18 cellular contexts compared by ENCODE assay signal in the genomic region with DNA sequence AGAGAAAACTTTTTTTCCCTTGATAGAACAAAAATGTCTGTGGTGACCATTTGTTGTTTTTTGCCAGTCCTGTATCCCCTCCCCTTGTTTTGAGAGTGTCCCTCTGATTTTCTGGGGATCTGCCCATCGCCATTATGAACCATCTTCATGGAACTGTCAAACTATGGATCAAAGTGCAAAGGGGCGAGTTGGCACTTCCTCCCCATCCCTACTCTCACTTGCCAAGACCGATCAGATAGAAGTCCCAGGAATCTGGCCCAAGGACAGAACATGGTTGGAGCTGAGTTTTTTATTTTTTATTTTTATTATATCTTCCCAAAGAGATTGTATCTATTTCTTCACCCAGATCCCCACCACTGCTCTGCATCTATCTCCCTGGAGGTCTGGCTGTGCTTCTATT.
DNase-seq lines count a peak whose midpoint lies in the region; ATAC-seq and TF ChIP-seq lines count a peak whose summit lies in the region.
"Had no signal": no experiment of that assay in that cellular context is flagged by ENCODE, and none has a peak within 500 bp of the region (broad histone marks: within the 10 kb centered on the region; RNA-seq: fewer than 3 reads in every experiment).

No MANE protein-coding gene starts in this region.

- H3K4me1 ChIP-seq in CD4-positive, CD25-positive, alpha-beta regulatory T cell (ENCODE audit: control insufficient read depth, insufficient read depth, low read length, poor library complexity, severe bottlenecking) = peaks cover 15% of the 10 kb centered on the region
- H3K4me1 ChIP-seq: BLaER1 had no signal

- no peak overlapping the region for H3K27ac ChIP-seq in CD4-positive, CD25-positive, alpha-beta regulatory T cell (ENCODE audit: insufficient read depth, low read length, poor library complexity, severe bottlenecking)
- H3K27ac ChIP-seq in epithelial cell of prostate = peak overlapping the region; percentile 56
- H3K27ac ChIP-seq: BLaER1 had no signal

- no peaks in the 10 kb centered on the region for H3K9me3 Mint-ChIP-seq in activated CD4-positive, alpha-beta memory T cell treated with anti-CD3 and anti-CD28 coated beads for 36 hours
- H3K9me3 Mint-ChIP-seq in activated CD4-positive, alpha-beta memory T cell treated with anti-CD3 and anti-CD28 coated beads, Interleukin-2, amount 10 ng/mL, durations not matched to agents 7 days and 5 days = peaks cover 2% of the 10 kb centered on the region
- H3K9me3 Mint-ChIP-seq in CD4-positive, CD25-positive, alpha-beta regulatory T cell = peaks cover 0 to 3% (median under 1%) of the 10 kb centered on the region in 7 donors
- H3K9me3 Mint-ChIP-seq in nephron progenitor cell = peaks cover 1% of the 10 kb centered on the region
- H3K9me3 Mint-ChIP-seq: GM23338 had no signal

- H3K9me3 ChIP-seq in CD4-positive, CD25-positive, alpha-beta regulatory T cell (ENCODE audit: control insufficient read depth in 2 of 2, low read length in 2 of 2) = no peaks in the 10 kb centered on the region
- H3K9me3 ChIP-seq: BLaER1 had no signal

- H3K27ac Mint-ChIP-seq in activated CD4-positive, alpha-beta memory T cell treated with anti-CD3 and anti-CD28 coated beads for 36 hours = peak overlapping the region; percentile 56
- no peak overlapping the region for H3K27ac Mint-ChIP-seq in activated CD4-positive, alpha-beta memory T cell treated with anti-CD3 and anti-CD28 coated beads, Interleukin-2, amount 10 ng/mL, durations not matched to agents 7 days and 5 days
- peak overlapping the region; percentile 20 to 58 (median 45) for H3K27ac Mint-ChIP-seq in CD4-positive, CD25-positive, alpha-beta regulatory T cell
- H3K27ac Mint-ChIP-seq in nephron progenitor cell = peak overlapping the region; percentile 63
- H3K27ac Mint-ChIP-seq: CD8-positive, alpha-beta T cell; GM23338 had no signal

- no peaks in the 10 kb centered on the region for H3K36me3 Mint-ChIP-seq in activated CD4-positive, alpha-beta memory T cell treated with anti-CD3 and anti-CD28 coated beads for 36 hours
- no peaks in the 10 kb centered on the region for H3K36me3 Mint-ChIP-seq in activated CD4-positive, alpha-beta memory T cell treated with anti-CD3 and anti-CD28 coated beads, Interleukin-2, amount 10 ng/mL, durations not matched to agents 7 days and 5 days (ENCODE audit: low read depth)
- H3K36me3 Mint-ChIP-seq in CD4-positive, CD25-positive, alpha-beta regulatory T cell = peaks cover 29% of the 10 kb centered on the region
- no peaks in the 10 kb centered on the region for H3K36me3 Mint-ChIP-seq in nephron progenitor cell (ENCODE audit: low read depth)
- H3K36me3 Mint-ChIP-seq: CD14-positive monocyte; CD8-positive, alpha-beta T cell had no signal

- intact Hi-C loops in activated CD4-positive, alpha-beta memory T cell treated with anti-CD3 and anti-CD28 coated beads for 36 hours (cut with micrococcal nuclease) = loop anchor here (1.0 to 2.0 kb wide), 4 partner anchors 15 to 189 kb away; no protein-coding TSS in a partner anchor

- peaks cover 6% of the 10 kb centered on the region for H3K4me1 Mint-ChIP-seq in activated CD4-positive, alpha-beta memory T cell treated with anti-CD3 and anti-CD28 coated beads for 36 hours (ENCODE audit: low read depth)
- H3K4me1 Mint-ChIP-seq in activated CD4-positive, alpha-beta memory T cell treated with anti-CD3 and anti-CD28 coated beads, Interleukin-2, amount 10 ng/mL, durations not matched to agents 7 days and 5 days = peaks cover 4% of the 10 kb centered on the region
- peaks cover 28 to 43% (median 37%) of the 10 kb centered on the region in 4 donors for H3K4me1 Mint-ChIP-seq in CD4-positive, CD25-positive, alpha-beta regulatory T cell
- H3K4me1 Mint-ChIP-seq in nephron progenitor cell = no peaks in the 10 kb centered on the region
- H3K4me1 Mint-ChIP-seq: CD14-positive monocyte, GM23338 had no signal

- CTCF ChIA-PET in activated CD4-positive, alpha-beta memory T cell treated with anti-CD3 and anti-CD28 coated beads for 36 hours (lab: Charles Lee) = no interaction called here
- CTCF ChIA-PET in activated CD4-positive, alpha-beta memory T cell treated with anti-CD3 and anti-CD28 coated beads, Interleukin-2, amount 10 ng/mL, durations not matched to agents 7 days and 5 days (lab: Charles Lee) = no interaction called here

- POLR2A ChIA-PET in activated CD4-positive, alpha-beta memory T cell treated with anti-CD3 and anti-CD28 coated beads for 36 hours (lab: Charles Lee) = no interaction called here
- POLR2A ChIA-PET in activated CD4-positive, alpha-beta memory T cell treated with anti-CD3 and anti-CD28 coated beads, Interleukin-2, amount 10 ng/mL, durations not matched to agents 7 days and 5 days (lab: Charles Lee) = interaction anchor here (1.1 kb wide), 1 partner anchor 10 kb away, joined by 3 read pairs; no protein-coding TSS in a partner anchor

- peaks cover 13% of the 10 kb centered on the region for H3K36me3 ChIP-seq in CD4-positive, CD25-positive, alpha-beta regulatory T cell (ENCODE audit: control insufficient read depth, insufficient read depth, low read length)
- H3K36me3 ChIP-seq: BLaER1 had no signal

- TF ChIP-seq CTCF in nephron progenitor cell (IDR thresholded peaks at IDR 0.05) = no peak

- no peaks in the 10 kb centered on the region for H3K27me3 ChIP-seq in CD4-positive, CD25-positive, alpha-beta regulatory T cell (ENCODE audit: control insufficient read depth, insufficient read depth, low read length)
- H3K27me3 ChIP-seq: BLaER1 had no signal

- ATAC-seq in CD4-positive, CD25-positive, alpha-beta regulatory T cell (ENCODE audit: low read depth in 2 of 2) = no peak
- ATAC-seq in SK-N-SH treated with all-trans-retinoic acid at 6 μM for 48 hours = no peak
- no peak for ATAC-seq in HG03520 (IDR thresholded peaks at IDR 0.05; ENCODE audit: unreplicated experiment)
- ATAC-seq: CD8-positive, alpha-beta T cell; GM23338; HepG2 had no signal

- H3K4me3 Mint-ChIP-seq in activated CD4-positive, alpha-beta memory T cell treated with anti-CD3 and anti-CD28 coated beads for 36 hours = no peak overlapping the region
- H3K4me3 Mint-ChIP-seq in activated CD4-positive, alpha-beta memory T cell treated with anti-CD3 and anti-CD28 coated beads, Interleukin-2, amount 10 ng/mL, durations not matched to agents 7 days and 5 days = no peak overlapping the region
- peak overlapping the region in 1 of 4 donors; percentile 35 for H3K4me3 Mint-ChIP-seq in CD4-positive, CD25-positive, alpha-beta regulatory T cell
- no peak overlapping the region for H3K4me3 Mint-ChIP-seq in nephron progenitor cell
- H3K4me3 Mint-ChIP-seq: CD14-positive monocyte; CD8-positive, alpha-beta T cell; GM23338 had no signal

- no peak overlapping the region for H3K4me3 ChIP-seq in CD4-positive, CD25-positive, alpha-beta regulatory T cell (ENCODE audit: low read depth, low read length)
- H3K4me3 ChIP-seq: BLaER1, GM23338 had no signal

- H3K27me3 Mint-ChIP-seq in activated CD4-positive, alpha-beta memory T cell treated with anti-CD3 and anti-CD28 coated beads for 36 hours = no peaks in the 10 kb centered on the region
- no peaks in the 10 kb centered on the region for H3K27me3 Mint-ChIP-seq in activated CD4-positive, alpha-beta memory T cell treated with anti-CD3 and anti-CD28 coated beads, Interleukin-2, amount 10 ng/mL, durations not matched to agents 7 days and 5 days
- no peaks in the 10 kb centered on the region for H3K27me3 Mint-ChIP-seq in CD4-positive, CD25-positive, alpha-beta regulatory T cell
- peaks cover 6% of the 10 kb centered on the region for H3K27me3 Mint-ChIP-seq in nephron progenitor cell (ENCODE audit: low read depth, poor library complexity)

- no peak for DNase-seq in activated CD4-positive, alpha-beta memory T cell treated with anti-CD3 and anti-CD28 coated beads for 36 hours
- DNase-seq in activated CD4-positive, alpha-beta memory T cell treated with anti-CD3 and anti-CD28 coated beads, Interleukin-2, amount 10 ng/mL, durations not matched to agents 7 days and 5 days = no peak
- DNase-seq in CD4-positive, CD25-positive, alpha-beta regulatory T cell = no peak
- no peak for DNase-seq in epithelial cell of prostate (ENCODE audit: low read depth, low spot score)
- no peak for DNase-seq in nephron progenitor cell
- DNase-seq in retina = no peak
- DNase-seq: 8988T; Calu3; CD8-positive, alpha-beta T cell; DMS79 treated with DMSO at 0.1 percent for 48 hours; GF-D8; HCEC 1CT had no signal

TF ChIP-seq in SK-N-SH treated with all-trans-retinoic acid at 6 μM for 48 hours, 23 proteins besides CTCF, POLR2A, EP300 and RAD21:
- no peak for TF ChIP-seq TCF4 (CRISPR knock-in tag; IDR thresholded peaks at IDR 0.05; ENCODE audit: borderline replicate concordance)
- TF ChIP-seq, protein P1, sequence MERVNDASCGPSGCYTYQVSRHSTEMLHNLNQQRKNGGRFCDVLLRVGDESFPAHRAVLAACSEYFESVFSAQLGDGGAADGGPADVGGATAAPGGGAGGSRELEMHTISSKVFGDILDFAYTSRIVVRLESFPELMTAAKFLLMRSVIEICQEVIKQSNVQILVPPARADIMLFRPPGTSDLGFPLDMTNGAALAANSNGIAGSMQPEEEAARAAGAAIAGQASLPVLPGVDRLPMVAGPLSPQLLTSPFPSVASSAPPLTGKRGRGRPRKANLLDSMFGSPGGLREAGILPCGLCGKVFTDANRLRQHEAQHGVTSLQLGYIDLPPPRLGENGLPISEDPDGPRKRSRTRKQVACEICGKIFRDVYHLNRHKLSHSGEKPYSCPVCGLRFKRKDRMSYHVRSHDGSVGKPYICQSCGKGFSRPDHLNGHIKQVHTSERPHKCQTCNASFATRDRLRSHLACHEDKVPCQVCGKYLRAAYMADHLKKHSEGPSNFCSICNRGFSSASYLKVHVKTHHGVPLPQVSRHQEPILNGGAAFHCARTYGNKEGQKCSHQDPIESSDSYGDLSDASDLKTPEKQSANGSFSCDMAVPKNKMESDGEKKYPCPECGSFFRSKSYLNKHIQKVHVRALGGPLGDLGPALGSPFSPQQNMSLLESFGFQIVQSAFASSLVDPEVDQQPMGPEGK (CRISPR knock-in tag; IDR thresholded peaks at IDR 0.05; ENCODE audit: borderline replicate concordance) = no peak
- TF ChIP-seq CSDC2 (CRISPR knock-in tag; IDR thresholded peaks at IDR 0.05) = no peak
